Comparison of ENCODE assay signal across 1 cellular context in genomic region chr3:193872265-193872753, GRCh38.
TF ChIP-seq lines count a peak whose summit lies in the region.

No MANE protein-coding gene starts in this region.

TF ChIP-seq in GM23338, 12 proteins besides CTCF, POLR2A, EP300 and RAD21 (continued from another document):
- no peak for TF ChIP-seq ETS1 (IDR thresholded peaks at IDR 0.05)
